27 cellular contexts compared by ENCODE assay signal in genomic region chr2:158928515-158928914, GRCh38.
"Had no signal": no experiment of that assay in that cellular context is flagged by ENCODE, and none has a peak within 500 bp of the region (broad histone marks: within the 10 kb centered on the region; RNA-seq: fewer than 3 reads in every experiment).

No MANE protein-coding gene starts in this region.

- H3K27me3 ChIP-seq: dorsolateral prefrontal cortex, esophagus muscularis mucosa, esophagus squamous epithelium, foreskin keratinocyte, gastrocnemius medialis, gastroesophageal sphincter, heart left ventricle, heart right ventricle, hepatocyte had no signal

- ATAC-seq: effector memory CD8-positive, alpha-beta T cell; foreskin keratinocyte; gastrocnemius medialis; gastroesophageal sphincter; heart left ventricle; heart right ventricle had no signal

- H3K4me3 Mint-ChIP-seq: dendritic cell treated with granulocyte-macrophage colony-stimulating factor and Interleukin-4, amounts not matched to agents 40 ng/mL and 50 ng/mL, for 4 days; effector memory CD8-positive, alpha-beta T cell; endodermal cell had no signal

- H3K4me1 ChIP-seq: esophagus muscularis mucosa, esophagus squamous epithelium, gastrocnemius medialis, gastroesophageal sphincter had no signal

- FAIRE-seq: endometrium, endothelial cell of umbilical vein had no signal

- H3K27ac ChIP-seq: coronary artery, dorsolateral prefrontal cortex, epithelial cell of prostate, esophagus muscularis mucosa, esophagus squamous epithelium, foreskin keratinocyte, gastrocnemius medialis, gastroesophageal sphincter, heart left ventricle, heart right ventricle, hepatocyte had no signal

- H3K4me3 ChIP-seq: coronary artery, dorsolateral prefrontal cortex, esophagus muscularis mucosa, esophagus squamous epithelium, gastrocnemius medialis, gastroesophageal sphincter, heart left ventricle, heart right ventricle, hepatocyte had no signal

- H3K9me3 ChIP-seq: esophagus squamous epithelium, gastrocnemius medialis had no signal

- H2AFZ ChIP-seq: hepatocyte had no signal

- DNase-seq: cortex of kidney; dermis blood vessel endothelial cell; dorsolateral prefrontal cortex; effector CD4-positive, alpha-beta T cell; effector CD8-positive, alpha-beta T cell; effector memory CD4-positive, alpha-beta T cell; effector memory CD8-positive, alpha-beta T cell; endodermal cell; erythroblast; esophagus squamous epithelium; foreskin fibroblast; foreskin keratinocyte; foreskin melanocyte; gastrocnemius medialis; glutamatergic neuron; head of caudate nucleus; heart left ventricle; heart right ventricle; hippocampal formation had no signal

- H3K9me3 Mint-ChIP-seq: effector memory CD8-positive, alpha-beta T cell had no signal

- H3K4me2 ChIP-seq: hepatocyte had no signal

- H3K79me2 ChIP-seq: hepatocyte had no signal

- H3K27ac Mint-ChIP-seq: dendritic cell treated with granulocyte-macrophage colony-stimulating factor and Interleukin-4, amounts not matched to agents 40 ng/mL and 50 ng/mL, for 4 days; effector memory CD8-positive, alpha-beta T cell; endodermal cell had no signal

- H3K36me3 ChIP-seq: esophagus muscularis mucosa, esophagus squamous epithelium, gastrocnemius medialis, gastroesophageal sphincter, heart left ventricle, heart right ventricle had no signal
